17 cellular contexts compared by ENCODE assay signal in genomic region chr3:159892171-159892791, GRCh38. TPM values are rescaled to one million over a fixed set of nuclear protein-coding genes. Genes with fewer than 3 reads are reported as not detected.
A peak's percentile ranks its signal among the peaks of the same experiment; 100 is the strongest.
DNase-seq lines count a peak whose midpoint lies in the region; ATAC-seq and TF ChIP-seq lines count a peak whose summit lies in the region.
"Had no signal": no experiment of that assay in that cellular context is flagged by ENCODE, and none has a peak within 500 bp of the region (broad histone marks: within the 10 kb centered on the region; RNA-seq: fewer than 3 reads in every experiment).

No MANE protein-coding gene starts in this region.

- intact Hi-C loops in CD8-positive, alpha-beta T cell (cut with DNase I, micrococcal nuclease): no loop called here

- peak overlapping the region; percentile 26 for H3K4me2 ChIP-seq in BLaER1

- H3K27me3 ChIP-seq in BLaER1: no peaks in the 10 kb centered on the region
- no peaks in the 10 kb centered on the region for H3K27me3 ChIP-seq in CD8-positive, alpha-beta T cell (ENCODE audit: insufficient read depth, low read length)
- H3K27me3 ChIP-seq: tibial nerve had no signal

- no peak overlapping the region for H3K4me3 ChIP-seq in BLaER1
- no peak overlapping the region for H3K4me3 ChIP-seq in CD8-positive, alpha-beta T cell (ENCODE audit: low read depth, low read length)
- H3K4me3 ChIP-seq: skin epidermis, tibial nerve had no signal

- H3K27me3 Mint-ChIP-seq in HFFc6 (ENCODE audit: insufficient read depth) (peaks cover 2% of the 10 kb centered on the region), T-helper 17 cell (peaks cover 62% of the 10 kb centered on the region)
- H3K27me3 Mint-ChIP-seq in CD8-positive, alpha-beta T cell (ENCODE audit: low read depth): peaks cover 3% of the 10 kb centered on the region

- no peak for DNase-seq in HFFc6
- DNase-seq in cerebellar cortex (ENCODE audit: low spot score): peak; percentile 94
- DNase-seq in medulla oblongata (ENCODE audit: extremely low spot score): peak; percentile 84
- no peak for DNase-seq in D341Med (ENCODE audit: low spot score)
- DNase-seq in stimulated activated CD4-positive, alpha-beta T cell treated with anti-CD3 and anti-CD28 coated beads, Interleukin-2, amount 100 ng/mL, for 24 hours: no peak
- no peak for DNase-seq in CD8-positive, alpha-beta T cell
- DNase-seq in T-helper 17 cell: no peak
- DNase-seq: amniotic stem cell, dermis blood vessel endothelial cell, glutamatergic neuron, MM.1S, NCI-H2029 treated with DMSO at 0.1 percent for 48 hours, SHP77 had no signal

- H3K27ac ChIP-seq in BLaER1: no peak overlapping the region
- no peak overlapping the region for H3K27ac ChIP-seq in CD8-positive, alpha-beta T cell (ENCODE audit: low read depth, low read length)
- H3K27ac ChIP-seq: skin epidermis, tibial nerve had no signal

- no peak for TF ChIP-seq CTCF in HFFc6 (IDR thresholded peaks at IDR 0.05)
- TF ChIP-seq CTCF in CD8-positive, alpha-beta T cell (IDR thresholded peaks at IDR 0.05): no peak

- H3K4me1 Mint-ChIP-seq in HFFc6 (ENCODE audit: low read depth) (peaks cover 53% of the 10 kb centered on the region), T-helper 17 cell (peaks cover 2% of the 10 kb centered on the region)
- no peaks in the 10 kb centered on the region for H3K4me1 Mint-ChIP-seq in CD8-positive, alpha-beta T cell (ENCODE audit: low read depth)

- H3K36me3 Mint-ChIP-seq in HFFc6 (ENCODE audit: low read depth) (peaks cover 62% of the 10 kb centered on the region), T-helper 17 cell (ENCODE audit: low read depth) (no peaks in the 10 kb centered on the region)
- no peaks in the 10 kb centered on the region for H3K36me3 Mint-ChIP-seq in CD8-positive, alpha-beta T cell

- POLR2A ChIA-PET in CD8-positive, alpha-beta T cell (lab: Charles Lee): no interaction called here

- H3K4me3 Mint-ChIP-seq in HFFc6: no peak overlapping the region
- H3K4me3 Mint-ChIP-seq in CD8-positive, alpha-beta T cell: no peak overlapping the region
- H3K4me3 Mint-ChIP-seq in T-helper 17 cell: no peak overlapping the region

- H3K9me3 Mint-ChIP-seq in HFFc6: no peaks in the 10 kb centered on the region
- no peaks in the 10 kb centered on the region for H3K9me3 Mint-ChIP-seq in CD8-positive, alpha-beta T cell

- peak overlapping the region; percentile 60 for H3K27ac Mint-ChIP-seq in HFFc6
- no peak overlapping the region for H3K27ac Mint-ChIP-seq in CD8-positive, alpha-beta T cell
- H3K27ac Mint-ChIP-seq in T-helper 17 cell: no peak overlapping the region

- no peaks in the 10 kb centered on the region for H4K20me1 ChIP-seq in BLaER1

- peaks cover 22% of the 10 kb centered on the region for H3K4me1 ChIP-seq in BLaER1
- H3K4me1 ChIP-seq in CD8-positive, alpha-beta T cell (ENCODE audit: insufficient read depth, low read length): no peaks in the 10 kb centered on the region

- H3K9me3 ChIP-seq in BLaER1: no peaks in the 10 kb centered on the region
- H3K9me3 ChIP-seq in CD8-positive, alpha-beta T cell (ENCODE audit: low read length): no peaks in the 10 kb centered on the region
- H3K9me3 ChIP-seq in T-helper 17 cell (ENCODE audit: control insufficient read depth, low read length, poor library complexity, severe bottlenecking): no peaks in the 10 kb centered on the region
- H3K9me3 ChIP-seq: tibial nerve had no signal

- H3K9ac ChIP-seq in BLaER1: no peak overlapping the region

- ATAC-seq in CD8-positive, alpha-beta T cell: no peak
- ATAC-seq in T-helper 17 cell: no peak
- ATAC-seq: esophagus mucosa had no signal

- CTCF ChIA-PET in CD8-positive, alpha-beta T cell (lab: Charles Lee): no interaction called here

- no peaks in the 10 kb centered on the region for H3K36me3 ChIP-seq in BLaER1
- H3K36me3 ChIP-seq in CD8-positive, alpha-beta T cell (ENCODE audit: insufficient read depth, low read length): no peaks in the 10 kb centered on the region

RNA-seq across cellular contexts. Expression of gene SCHIP1, which starts 52.6 kb away (rescaled TPM):
- total RNA-seq in HFFc6 (2021; fragmentation: NEBNext Ultra II Directional; extraction: Animal tissue kit (Norgen Biotek cat#: 25700)): 1 to 10 TPM; 1.1 to 8.1 (median 2.2) TPM
- total RNA-seq in CD8-positive, alpha-beta T cell: not detected
- not detected for total RNA-seq in T-helper 17 cell

Comparison
In these comparisons a context has a peak if more than half of its experiments do, and no peak if none do; other contexts are left out.
1. DNase-seq: peak in cerebellar cortex (single experiment) and medulla oblongata (single experiment); none in HFFc6 (single experiment), D341Med (single experiment), stimulated activated CD4-positive, alpha-beta T cell treated with anti-CD3 and anti-CD28 coated beads, Interleukin-2, amount 100 ng/mL, for 24 hours (0 of 2), CD8-positive, alpha-beta T cell (0 of 7) and T-helper 17 cell (0 of 3).